ENCODE assay signal across 7 cellular contexts in genomic region chr19:38375748-38376147, GRCh38. TPM values are rescaled to one million over a fixed set of nuclear protein-coding genes. Genes with fewer than 3 reads are reported as not detected.
DNase-seq lines count a peak whose midpoint lies in the region; ATAC-seq and TF ChIP-seq lines count a peak whose summit lies in the region.
"Had no signal": no experiment of that assay in that cellular context is flagged by ENCODE, and none has a peak within 500 bp of the region (broad histone marks: within the 10 kb centered on the region; RNA-seq: fewer than 3 reads in every experiment).

No MANE protein-coding gene starts in this region.

- no peak for TF ChIP-seq EP300 in ovary (IDR thresholded peaks at IDR 0.05)

- TF ChIP-seq POLR2A in ovary (IDR thresholded peaks at IDR 0.05), result no peak

- no peak for TF ChIP-seq CTCF in colonic mucosa (IDR thresholded peaks at IDR 0.05)
- TF ChIP-seq CTCF in ovary (IDR thresholded peaks at IDR 0.05), result no peak

- intact Hi-C loops in colonic mucosa (cut with DNase I) (no loop called here), ovary (cut with DNase I) (no loop called here)

- H3K9me3 ChIP-seq in HUES6 (ENCODE audit: control insufficient read depth, insufficient read depth, low read depth, low read length), result no peaks in the 10 kb centered on the region
- no peaks in the 10 kb centered on the region for H3K9me3 ChIP-seq in colonic mucosa
- no peaks in the 10 kb centered on the region for H3K9me3 ChIP-seq in ovary

- no peaks in the 10 kb centered on the region for H3K27me3 ChIP-seq in HUES6 (ENCODE audit: control insufficient read depth, insufficient read depth, low read length)
- H3K27me3 ChIP-seq in colonic mucosa, result no peaks in the 10 kb centered on the region
- H3K27me3 ChIP-seq in ovary, result no peaks in the 10 kb centered on the region

- H3K4me3 ChIP-seq in HUES6 (ENCODE audit: low read depth, low read length) (peak overlapping the region; percentile 83), colonic mucosa (peak overlapping the region; percentile 61), ovary (peak overlapping the region; percentile 70)

- 71 to 75% (median 75%) methylated on average over 5 of the region's 5 CpGs for WGBS in ovary, 3 donors

- DNase-seq in colonic mucosa (no peak), ovary (no peak), middle frontal gyrus (ENCODE audit: extremely low spot score, low spot score) (no peak), NCI-H1694 (lab: John Stamatoyannopoulos, UW) (no peak)
- DNase-seq: NCI-H1436 had no signal

- H3K27ac ChIP-seq in HUES6 (ENCODE audit: low read depth, low read length) (no peak overlapping the region), colonic mucosa (no peak overlapping the region), ovary (no peak overlapping the region)

- H3K9ac ChIP-seq in HUES6 (ENCODE audit: low read length) (peak overlapping the region; percentile 93), colonic mucosa (ENCODE audit: low read depth in 2 of 2, low read length in 2 of 2) (peak overlapping the region; percentile 85 to 89)

- H3K36me3 ChIP-seq in HUES6 (ENCODE audit: control insufficient read depth, insufficient read depth, low read length) (peaks cover 29% of the 10 kb centered on the region), colonic mucosa (peaks cover 2% of the 10 kb centered on the region), ovary (no peaks in the 10 kb centered on the region)

- H3K4me1 ChIP-seq in HUES6 (ENCODE audit: control insufficient read depth, insufficient read depth, low read length), result 0 out of 2 replicates have a peak, but pooled peaks cover 5% of the 10 kb centered on the region
- H3K4me1 ChIP-seq in colonic mucosa, result peaks cover 5% of the 10 kb centered on the region
- peaks cover 15% of the 10 kb centered on the region for H3K4me1 ChIP-seq in ovary (ENCODE audit: insufficient read depth)

- ATAC-seq in HG03175 (IDR thresholded peaks at IDR 0.05; ENCODE audit: unreplicated experiment), result no peak

RNA-seq across cellular contexts. Expression of gene PSMD8, which starts 1.4 kb away (rescaled TPM):
- 100 to 1,000 TPM; 126 to 184 TPM for total RNA-seq in colonic mucosa
- total RNA-seq in ovary, result 100 to 1,000 TPM in 3 of 7 donors, 10 to 100 TPM in 4; 59.1 to 125 (median 85.3) TPM
- polyA plus RNA-seq in ovary, result 100 to 1,000 TPM in 1 of 2 donors, 10 to 100 TPM in 1; 81.5 to 129 TPM

RNA-seq across cellular contexts. Expression of gene GGN, which starts 12.1 kb away (rescaled TPM):
- total RNA-seq in colonic mucosa (under 1 TPM; 0.37 to 0.45 TPM), ovary (under 1 TPM in 5 of 7 donors, not detected in 2; 0.24 to 0.75 (median 0.69) TPM)
- polyA plus RNA-seq in ovary, result under 1 TPM in 1 of 2 donors, not detected in 1; 0.28 TPM

RNA-seq across cellular contexts. Expression of gene SPRED3, which starts 12.7 kb away (rescaled TPM):
- total RNA-seq in colonic mucosa (under 1 TPM; 0.61 to 0.99 TPM), ovary (1 to 10 TPM in 4 of 7 donors, under 1 TPM in 3; 0.24 to 2.1 (median 1.0) TPM)
- under 1 TPM; 0.29 to 0.60 TPM for polyA plus RNA-seq in ovary

RNA-seq across cellular contexts. Expression of gene FAM98C, which starts 27.1 kb away (rescaled TPM):
- 10 to 100 TPM; 31.4 to 35.4 TPM for total RNA-seq in colonic mucosa
- 10 to 100 TPM; 16.5 to 23.7 (median 20.9) TPM for total RNA-seq in ovary
- polyA plus RNA-seq in ovary, result 10 to 100 TPM in 1 of 2 donors, 1 to 10 TPM in 1; 7.8 to 18.8 TPM

RNA-seq across cellular contexts. Expression of gene CATSPERG, which starts 40.1 kb away (rescaled TPM):
- total RNA-seq in colonic mucosa, result 1 to 10 TPM; 3.2 to 8.4 TPM
- 10 to 100 TPM in 1 of 7 donors, 1 to 10 TPM in 6; 2.9 to 13.4 (median 5.7) TPM for total RNA-seq in ovary
- polyA plus RNA-seq in ovary, result 1 to 10 TPM; 1.8 to 2.1 TPM
